8 cellular contexts compared by ENCODE assay signal in the genomic region with DNA sequence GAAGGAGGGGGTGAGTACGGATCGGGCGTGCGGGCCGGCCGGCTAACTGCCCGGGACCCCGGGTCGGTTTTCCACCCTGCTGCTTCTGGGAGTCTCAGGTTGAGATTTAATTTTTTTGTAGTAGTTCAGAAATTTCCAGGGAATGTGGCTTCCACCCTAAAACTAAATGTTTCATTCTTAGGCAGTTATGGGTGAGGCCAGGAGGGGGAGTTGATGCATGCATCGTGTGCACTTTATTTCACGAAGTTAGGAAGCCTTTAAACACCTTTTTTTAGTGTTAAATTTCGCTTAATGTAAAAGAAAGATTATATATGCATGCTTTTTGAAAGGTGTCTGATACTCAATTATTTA. TPM values are rescaled to one million over a fixed set of nuclear protein-coding genes. Genes with fewer than 3 reads are reported as not detected.
DNase-seq lines count a peak whose midpoint lies in the region; ATAC-seq and TF ChIP-seq lines count a peak whose summit lies in the region.

No MANE protein-coding gene starts in this region.

- H2BK5ac ChIP-seq in neuronal stem cell (ENCODE audit: low read length): peak overlapping the region; percentile 88

- no peaks in the 10 kb centered on the region for H3K9me3 Mint-ChIP-seq in CD4-positive, alpha-beta T cell
- H3K9me3 Mint-ChIP-seq in effector memory CD8-positive, alpha-beta T cell: no peaks in the 10 kb centered on the region

- no peak for TF ChIP-seq POLR2A in NB4 (IDR thresholded peaks at IDR 0.05; ENCODE audit: extremely low read depth, insufficient read length)

- peak; percentile 61 for TF ChIP-seq CTCF in CD4-positive, alpha-beta T cell (IDR thresholded peaks at IDR 0.05)
- TF ChIP-seq CTCF in NB4 (IDR thresholded peaks at IDR 0.05; ENCODE audit: low read depth, low read length): peak; percentile 16

- H3K4me1 ChIP-seq in neuronal stem cell (ENCODE audit: control insufficient read depth in 2 of 2, insufficient read depth in 1 of 2, low read depth in 1 of 2, low read length in 2 of 2): peaks cover 3 to 8% of the 10 kb centered on the region in 2 donors

- no peak overlapping the region for H4K8ac ChIP-seq in neuronal stem cell (ENCODE audit: low read depth, low read length)

- H3K4me2 ChIP-seq in neuronal stem cell (ENCODE audit: insufficient read depth, low read length, poor library complexity, severe bottlenecking): peak overlapping the region; percentile 82

- no peak overlapping the region for H3K14ac ChIP-seq in neuronal stem cell (ENCODE audit: low read length)

- POLR2A ChIA-PET in CD4-positive, alpha-beta T cell (lab: Charles Lee): interaction anchor here (1.5 to 3.1 kb wide), 6 partner anchors 11 to 134 kb away, joined by 3 to 40 read pairs (median 8); a partner anchor contains a TSS

- H3K36me3 Mint-ChIP-seq in CD4-positive, alpha-beta T cell (ENCODE audit: low read depth): peaks cover 53% of the 10 kb centered on the region
- H3K36me3 Mint-ChIP-seq in effector memory CD8-positive, alpha-beta T cell (ENCODE audit: insufficient read depth): peaks cover 75% of the 10 kb centered on the region

- H4K91ac ChIP-seq in neuronal stem cell (ENCODE audit: low read depth, low read length, poor library complexity): no peak overlapping the region

- H3K9ac ChIP-seq in neuronal stem cell (ENCODE audit: low read depth, low read length, poor library complexity): peak overlapping the region; percentile 87

- no peak overlapping the region for H2AK5ac ChIP-seq in neuronal stem cell (ENCODE audit: low read depth, low read length)

- H3K4ac ChIP-seq in neuronal stem cell (ENCODE audit: low read length): no peak overlapping the region

- no peak overlapping the region for H2BK15ac ChIP-seq in neuronal stem cell (ENCODE audit: low read length)

- no CpG with 5 or more reads among the region's 12 CpGs for WGBS in neuronal stem cell (ENCODE audit: extremely low coverage in 2 of 2, insufficient read length in 2 of 2, insufficient replicate concordance in 1 of 2), 2 donors

- H3K79me1 ChIP-seq in neuronal stem cell (ENCODE audit: low read depth, low read length): peaks cover 10% of the 10 kb centered on the region

- H3K23ac ChIP-seq in neuronal stem cell (ENCODE audit: low read depth, low read length, poor library complexity): no peak overlapping the region

- H3K27me3 ChIP-seq in CD4-positive, alpha-beta T cell (ENCODE audit: control insufficient read depth, insufficient read depth, low read length): no peaks in the 10 kb centered on the region
- peaks cover 0 to 13% (median 0%) of the 10 kb centered on the region in 3 experiments for H3K27me3 ChIP-seq in neuronal stem cell (ENCODE audit: control insufficient read depth in 3 of 3, insufficient read depth in 3 of 3, low read depth in 1 of 3, low read length in 3 of 3)

- H2BK120ac ChIP-seq in neuronal stem cell (ENCODE audit: low read depth, low read length): no peak overlapping the region

- peaks cover 62% of the 10 kb centered on the region for H3K4me1 Mint-ChIP-seq in CD4-positive, alpha-beta T cell (ENCODE audit: low read depth)
- peaks cover 46% of the 10 kb centered on the region in 2 donors for H3K4me1 Mint-ChIP-seq in effector memory CD8-positive, alpha-beta T cell (ENCODE audit: low read depth in 2 of 2)

- H3K27ac ChIP-seq in CD4-positive, alpha-beta T cell (ENCODE audit: low read depth, low read length): peak overlapping the region; percentile 90
- peak overlapping the region; percentile 77 for H3K27ac ChIP-seq in neuronal stem cell (replicated peaks; ENCODE audit: low read length)

- H3K36me3 ChIP-seq in neuronal stem cell (replicated peaks in 1 of 2; ENCODE audit: control insufficient read depth in 2 of 2, insufficient read depth in 2 of 2, low read length in 2 of 2): peaks cover 40 to 49% of the 10 kb centered on the region in 2 donors

- no peak for DNase-seq in CD4-positive, alpha-beta T cell
- DNase-seq in NB4 (ENCODE audit: low read depth) (no peak), neuronal stem cell (ENCODE audit: low spot score) (no peak), NCI-H2029 (lab: John Stamatoyannopoulos, UW) (no peak), head of caudate nucleus (no peak), glomerular visceral epithelial cell (ENCODE audit: extremely low spot score) (no peak)
- DNase-seq in effector memory CD8-positive, alpha-beta T cell: no peak

- H3K4me3 ChIP-seq in NB4 (ENCODE audit: low read depth, low read length): peak overlapping the region; percentile 86
- peak overlapping the region; percentile 92 to 95 for H3K4me3 ChIP-seq in neuronal stem cell (ENCODE audit: low read length in 2 of 2)

- no peaks in the 10 kb centered on the region for H3K9me3 ChIP-seq in CD4-positive, alpha-beta T cell (ENCODE audit: control insufficient read depth, low read length)
- no peaks in the 10 kb centered on the region for H3K9me3 ChIP-seq in neuronal stem cell (replicated peaks in 1 of 2; ENCODE audit: control insufficient read depth in 2 of 2, insufficient read depth in 1 of 2, low read depth in 1 of 2, low read length in 2 of 2)

- H3K4me3 Mint-ChIP-seq in CD4-positive, alpha-beta T cell: peak overlapping the region; percentile 93
- peak overlapping the region; percentile 88 to 91 for H3K4me3 Mint-ChIP-seq in effector memory CD8-positive, alpha-beta T cell

- peak overlapping the region; percentile 90 for H3K27ac Mint-ChIP-seq in CD4-positive, alpha-beta T cell
- H3K27ac Mint-ChIP-seq in effector memory CD8-positive, alpha-beta T cell: peak overlapping the region; percentile 77 to 93

- peak overlapping the region; percentile 89 for H2AFZ ChIP-seq in neuronal stem cell (ENCODE audit: low read length)

- CTCF ChIA-PET in CD4-positive, alpha-beta T cell (lab: Charles Lee): interaction anchor here (0.7 to 2.6 kb wide), 8 partner anchors 9 to 135 kb away, joined by 3 to 16 read pairs (median 4); a partner anchor contains a TSS

- ATAC-seq in CD4-positive, alpha-beta T cell (ENCODE audit: poor library complexity): no peak
- ATAC-seq in effector memory CD8-positive, alpha-beta T cell (replicated peaks): no peak
- no peak for ATAC-seq in HG02852 (IDR thresholded peaks at IDR 0.05; ENCODE audit: unreplicated experiment)

- no peak overlapping the region for H2BK12ac ChIP-seq in neuronal stem cell (ENCODE audit: low read length)

- H3K18ac ChIP-seq in neuronal stem cell (ENCODE audit: low read length): no peak overlapping the region

- H3K27me3 Mint-ChIP-seq in CD4-positive, alpha-beta T cell: no peaks in the 10 kb centered on the region
- no peaks in the 10 kb centered on the region for H3K27me3 Mint-ChIP-seq in effector memory CD8-positive, alpha-beta T cell

- intact Hi-C loops in CD4-positive, alpha-beta T cell (cut with DNase I, micrococcal nuclease): loop anchor here (1.0 to 5.0 kb wide), 8 partner anchors 16 to 194 kb away; a partner anchor contains a TSS
- intact Hi-C loops in head of caudate nucleus (cut with DNase I): loop anchor here (2.0 to 10.0 kb wide), 2 partner anchors 52 to 128 kb away; a partner anchor contains a TSS

RNA-seq across cellular contexts. Expression of a gene that starts 0.9 kb away (rescaled TPM):
- total RNA-seq in CD4-positive, alpha-beta T cell: 100 to 1,000 TPM; 117 to 121 TPM
- 29.1 TPM for polyA plus RNA-seq in neuronal stem cell (2013, experiment 1 of 2)
- 30.0 TPM for polyA plus RNA-seq in neuronal stem cell (2013, experiment 2 of 2)

RNA-seq across cellular contexts. Expression of a gene that starts 8.3 kb away (rescaled TPM):
- total RNA-seq in CD4-positive, alpha-beta T cell: 10 to 100 TPM; 10.9 to 11.8 TPM
- 2.8 TPM for polyA plus RNA-seq in neuronal stem cell (2013, experiment 1 of 2)
- 2.5 TPM for polyA plus RNA-seq in neuronal stem cell (2013, experiment 2 of 2)

RNA-seq across cellular contexts. Expression of a gene that starts 15.9 kb away (rescaled TPM):
- 10 to 100 TPM; 58.0 to 66.6 TPM for total RNA-seq in CD4-positive, alpha-beta T cell
- 30.2 TPM for polyA plus RNA-seq in neuronal stem cell (2013, experiment 1 of 2)
- 32.1 TPM for polyA plus RNA-seq in neuronal stem cell (2013, experiment 2 of 2)

RNA-seq across cellular contexts. Expression of a gene that starts 51.7 kb away (rescaled TPM):
- total RNA-seq in CD4-positive, alpha-beta T cell: 1 to 10 TPM; 7.6 to 8.2 TPM
- 16.4 TPM for polyA plus RNA-seq in neuronal stem cell (2013, experiment 1 of 2)
- polyA plus RNA-seq in neuronal stem cell (2013, experiment 2 of 2): 16.7 TPM
